In genomic region chr11:63671322-63672155, GRCh38 we compare ENCODE assay signal across 1 cellular context.
TF ChIP-seq lines count a peak whose summit lies in the region.

Gene ATL3 (minus strand): TSS chr11:63671376. CDS start chr11:63671335, 41 bp downstream.

TF ChIP-seq in K562, 482 proteins besides CTCF, POLR2A, EP300 and RAD21 (continued from another document and continues in another):
- TF ChIP-seq ZHX1 (conservative IDR thresholded peaks at IDR 0.05; ENCODE audit: low read length) (no peak), JUND (IDR thresholded peaks at IDR 0.05; ENCODE audit: borderline replicate concordance, low read depth, low read length) (peak; percentile 59), JUND (tag; IDR thresholded peaks at IDR 0.05; ENCODE audit: borderline replicate concordance, low read depth, low read length) (peak; percentile 52; the same call in 1 of the 3 replicates), HSF4 (CRISPR knock-in tag; IDR thresholded peaks at IDR 0.05; ENCODE audit: borderline replicate concordance) (peak; percentile 20; the same call in 1 of the 2 replicates), ZSCAN32 (CRISPR knock-in tag; IDR thresholded peaks at IDR 0.05) (no peak), ZNF589 (CRISPR knock-in tag; IDR thresholded peaks at IDR 0.05; ENCODE audit: low read depth) (peak; percentile 73; the same call in 1 of the 2 replicates), ZNF121 (CRISPR knock-in tag; conservative IDR thresholded peaks at IDR 0.05) (peak; percentile 94), ZZZ3 (IDR thresholded peaks at IDR 0.05) (no peak), GABPB1 (CRISPR knock-in tag; IDR thresholded peaks at IDR 0.05) (peak; percentile 95), ATF3 (IDR thresholded peaks at IDR 0.05) (peak; percentile 43; the same call in 1 of the 2 replicates), ATF3 (CRISPR knock-in tag; conservative IDR thresholded peaks at IDR 0.05) (peak; percentile 100), TSC22D4 (tag; IDR thresholded peaks at IDR 0.05) (no peak), MIER1 (IDR thresholded peaks at IDR 0.05; ENCODE audit: low read depth) (no peak), POLR2G (IDR thresholded peaks at IDR 0.05; ENCODE audit: low read depth, low read length) (peak; percentile 94), SMAD1 (IDR thresholded peaks at IDR 0.05; ENCODE audit: low read depth, low read length, partially characterized antibody) (no peak), ZKSCAN8 (CRISPR knock-in tag; IDR thresholded peaks at IDR 0.05) (no peak), ZNF57 (CRISPR knock-in tag; IDR thresholded peaks at IDR 0.05) (no peak), RHOXF2B (CRISPR knock-in tag; conservative IDR thresholded peaks at IDR 0.05) (no peak), NR4A1 (CRISPR knock-in tag; IDR thresholded peaks at IDR 0.05) (peak; percentile 48; the same call in 1 of the 2 replicates), NR4A1 (tag; IDR thresholded peaks at IDR 0.05) (peak; percentile 76; the same call in 1 of the 2 replicates), DIDO1 (tag; IDR thresholded peaks at IDR 0.05; ENCODE audit: low read depth) (peak; percentile 29; the same call in 1 of the 2 replicates), JUNB (CRISPR knock-in tag; conservative IDR thresholded peaks at IDR 0.05) (no peak), RNF219 (CRISPR knock-in tag; IDR thresholded peaks at IDR 0.05) (no peak), RBM25 (IDR thresholded peaks at IDR 0.05; ENCODE audit: low read depth, low read length, severe bottlenecking) (no peak), CREB3 (tag; conservative IDR thresholded peaks at IDR 0.05; ENCODE audit: low read depth) (peak; percentile 66; the same call in 1 of the 2 replicates), TAF9B (IDR thresholded peaks at IDR 0.05; ENCODE audit: partially characterized antibody) (no peak), HOXB6 (CRISPR knock-in tag; IDR thresholded peaks at IDR 0.05; ENCODE audit: borderline replicate concordance) (no peak), SIRT6 (IDR thresholded peaks at IDR 0.05; ENCODE audit: low read depth, low read length) (no peak), SNAPC5 (CRISPR knock-in tag; IDR thresholded peaks at IDR 0.05) (no peak), HDGF (IDR thresholded peaks at IDR 0.05) (0 out of 2 replicates have a peak, but pooled peaks have one; percentile 20), ETV1 (tag; conservative IDR thresholded peaks at IDR 0.05; ENCODE audit: low read depth) (no peak), NFIX (CRISPR knock-in tag; IDR thresholded peaks at IDR 0.05; ENCODE audit: low read depth) (no peak), ZNF79 (CRISPR knock-in tag; IDR thresholded peaks at IDR 0.05; ENCODE audit: low read depth) (peak; percentile 56; the same call in 1 of the 2 replicates), NEUROD1 (IDR thresholded peaks at IDR 0.05; ENCODE audit: borderline replicate concordance, low read depth, low read length, partially characterized antibody) (peak; percentile 13), CCNT2 (IDR thresholded peaks at IDR 0.05; ENCODE audit: borderline replicate concordance, extremely low read depth, insufficient read length, low read depth, low read length) (peak; percentile 85), CBFA2T2 (conservative IDR thresholded peaks at IDR 0.05) (no peak), HMGN3 (IDR thresholded peaks at IDR 0.05; ENCODE audit: borderline replicate concordance, extremely low read depth, insufficient read length, low read depth, low read length) (peak; percentile 77), THRB (CRISPR knock-in tag; conservative IDR thresholded peaks at IDR 0.05) (0 out of 2 replicates have a peak, but pooled peaks have one; percentile 5), ZNF511 (CRISPR knock-in tag; IDR thresholded peaks at IDR 0.05) (peak; percentile 100), NR2C2 (CRISPR knock-in tag; IDR thresholded peaks at IDR 0.05) (peak; percentile 96), NR2C2 (tag; IDR thresholded peaks at IDR 0.05) (peak; percentile 82), ZFP91 (CRISPR knock-in tag; IDR thresholded peaks at IDR 0.05) (peak; percentile 90), ZNF316 (IDR thresholded peaks at IDR 0.05) (no peak), ZNF274 (IDR thresholded peaks at IDR 0.05; ENCODE audit: borderline replicate concordance, low read depth, low read length) (no peak), ZBTB43 (CRISPR knock-in tag; IDR thresholded peaks at IDR 0.05) (peak; percentile 98), NONO (IDR thresholded peaks at IDR 0.05; ENCODE audit: low read depth in 2 of 2, low read length in 1 of 2) (peak in 1 of 2 experiments; percentile 67; a peak in 2 of 4 replicates), MBD2 (IDR thresholded peaks at IDR 0.05; ENCODE audit: borderline replicate concordance, low read depth) (no peak; the same call in none of the 2 replicates), PREB (CRISPR knock-in tag; IDR thresholded peaks at IDR 0.05) (peak; percentile 98), FOS (IDR thresholded peaks at IDR 0.05; ENCODE audit: extremely low read depth, insufficient read length) (no peak), KAT7 (CRISPR knock-in tag; IDR thresholded peaks at IDR 0.05; ENCODE audit: borderline replicate concordance) (peak; percentile 100), THRA (IDR thresholded peaks at IDR 0.05) (no peak), GTF2F1 (IDR thresholded peaks at IDR 0.05; ENCODE audit: low read depth, low read length) (peak; percentile 93), TCFL5 (CRISPR knock-in tag; conservative IDR thresholded peaks at IDR 0.05) (no peak), TGIF2 (CRISPR knock-in tag; IDR thresholded peaks at IDR 0.05) (peak; percentile 100), BRD4 (IDR thresholded peaks at IDR 0.05) (no peak), ZNF12 (CRISPR knock-in tag; IDR thresholded peaks at IDR 0.05) (peak; percentile 95), STAT5B (CRISPR knock-in tag; IDR thresholded peaks at IDR 0.05) (no peak), SMC3 (conservative IDR thresholded peaks at IDR 0.05; ENCODE audit: insufficient read depth, low read depth, low read length) (0 out of 2 replicates have a peak, but pooled peaks have one; percentile 7), RBFOX2 (IDR thresholded peaks at IDR 0.05; ENCODE audit: low read depth, low read length) (peak; percentile 94), HEY1 (CRISPR knock-in tag; IDR thresholded peaks at IDR 0.05; ENCODE audit: borderline replicate concordance) (no peak)
